Comparison of ENCODE assay signal across 31 cellular contexts in the genomic region with DNA sequence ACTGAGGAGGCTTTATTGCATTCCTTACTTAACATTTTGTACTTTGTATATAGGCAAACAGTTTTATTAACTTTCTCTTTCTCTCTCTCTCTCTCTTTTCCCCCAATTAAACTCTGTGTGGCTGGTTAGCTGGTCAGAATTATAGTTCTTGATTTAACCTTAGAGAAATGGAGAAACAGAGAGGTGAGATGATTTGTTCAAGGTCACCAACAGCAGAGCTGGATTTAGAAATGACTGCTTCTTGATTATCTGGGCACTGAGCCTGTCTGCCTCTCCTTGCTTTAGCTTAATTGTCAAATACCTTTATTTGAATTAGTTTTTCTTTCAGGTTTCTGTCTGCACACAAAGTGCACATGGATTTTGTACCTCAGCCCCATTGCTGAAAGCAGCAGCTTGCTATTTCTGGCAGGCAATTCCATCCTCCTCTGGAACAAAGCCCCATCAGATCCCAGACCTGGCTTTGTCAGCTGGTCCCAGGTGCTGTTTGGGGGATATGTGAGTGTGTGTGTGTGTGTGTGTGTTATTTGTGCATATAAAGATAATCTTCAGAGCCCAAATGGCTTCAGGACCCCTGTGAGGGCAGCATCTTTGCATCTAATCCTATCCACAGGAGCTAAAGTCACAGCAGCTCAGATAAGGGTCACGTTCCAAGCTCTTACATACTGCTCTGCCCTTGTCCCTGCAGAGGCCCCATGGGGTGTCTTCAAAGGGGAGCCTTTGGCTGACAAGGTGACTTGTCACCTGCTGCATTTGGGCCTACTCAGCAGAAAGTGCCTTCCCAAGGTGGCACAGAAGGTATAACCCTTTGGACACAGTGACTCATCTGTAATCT. TPM values are rescaled to one million over a fixed set of nuclear protein-coding genes. Genes with fewer than 3 reads are reported as not detected.
A peak's percentile ranks its signal among the peaks of the same experiment; 100 is the strongest.
DNase-seq lines count a peak whose midpoint lies in the region; ATAC-seq, FAIRE-seq and TF ChIP-seq lines count a peak whose summit lies in the region.
"Had no signal": no experiment of that assay in that cellular context is flagged by ENCODE, and none has a peak within 500 bp of the region (broad histone marks: within the 10 kb centered on the region; RNA-seq: fewer than 3 reads in every experiment).

No MANE protein-coding gene starts in this region.

- no peak overlapping the region for H3K9ac ChIP-seq in HepG2 (ENCODE audit: insufficient read depth, low read depth, low read length)

- H3K4me3 ChIP-seq in heart right ventricle, result no peak overlapping the region
- no peak overlapping the region for H3K4me3 ChIP-seq in SJCRH30
- no peak overlapping the region for H3K4me3 ChIP-seq in HepG2 (replicated peaks in 1 of 3; ENCODE audit: insufficient read depth in 1 of 3, low read depth in 2 of 3, low read length in 3 of 3)
- H3K4me3 ChIP-seq in A673 (ENCODE audit: low read depth, low read length, poor library complexity, severe bottlenecking), result no peak overlapping the region
- H3K4me3 ChIP-seq: skin epidermis, tibial artery had no signal

- H3K27me3 Mint-ChIP-seq in type B pancreatic cell (peaks cover 9% of the 10 kb centered on the region), WTC11 (ENCODE audit: low read depth) (no peaks in the 10 kb centered on the region; the same call in 1 of the 2 replicates)

- H3K9me3 ChIP-seq in heart right ventricle, result no peaks in the 10 kb centered on the region
- no peaks in the 10 kb centered on the region for H3K9me3 ChIP-seq in SJCRH30 (replicated peaks)
- no peaks in the 10 kb centered on the region for H3K9me3 ChIP-seq in HepG2 (ENCODE audit: low read length)
- no peaks in the 10 kb centered on the region for H3K9me3 ChIP-seq in A673 (ENCODE audit: low read depth, low read length, poor library complexity, severe bottlenecking)
- H3K9me3 ChIP-seq: tibial artery had no signal

- H3K27me3 ChIP-seq in heart right ventricle (peaks cover 0 to 11% (median 0%) of the 10 kb centered on the region in 7 donors), SJCRH30 (no peaks in the 10 kb centered on the region), HepG2 (ENCODE audit: control insufficient read depth in 1 of 2, insufficient read depth in 2 of 2, low read length in 2 of 2) (peaks cover 0 to 8% of the 10 kb centered on the region in 2 experiments; a peak in 2 of 5 replicates), A673 (replicated peaks; ENCODE audit: insufficient read depth, low read depth, low read length, poor library complexity) (peaks cover 66% of the 10 kb centered on the region)
- H3K27me3 ChIP-seq: tibial artery had no signal

- DNase-seq in heart right ventricle (no peak), Right ventricle myocardium inferior (ENCODE audit: missing footprints) (no peak), SJCRH30 (no peak), HepG2 (ENCODE audit: low spot score) (no peak), type B pancreatic cell (ENCODE audit: extremely low spot score, unreplicated experiment) (no peak), WTC11 (ENCODE audit: low spot score) (no peak), A673 (ENCODE audit: low spot score) (no peak)
- DNase-seq: activated naive CD4-positive, alpha-beta T cell treated with Interleukin-2 at 50 U/mL for 16 hours; activated T-cell treated with anti-CD3 and anti-CD28 coated beads, Interleukin-2, amount 50 U/mL, for 72 hours; brain microvascular endothelial cell; cortex of kidney; effector memory CD8-positive, alpha-beta T cell; foreskin fibroblast; GF-D8; H7; KBM-7; NCI-H1417; stimulated activated CD8-positive, alpha-beta memory T cell treated with anti-CD3 and anti-CD28 coated beads, Interleukin-4, amount 100 ng/mL, for 48 hours; stimulated activated naive CD8-positive, alpha-beta T cell treated with anti-CD3 and anti-CD28 coated beads, Interleukin-15, amount 100 ng/mL, for 72 hours; SW 1271; T-helper 9 cell; tibial artery had no signal

- CTCF ChIA-PET in HepG2 (lab: Yijun Ruan, JAX; ENCODE audit: low intra/inter-chr PET ratio, low total read pairs) (no interaction called here), WTC11 (lab: Charles Lee) (interaction anchor here (3.1 kb wide), 1 partner anchor 11 kb away, joined by 17 read pairs; no protein-coding TSS in a partner anchor), A673 (lab: Charles Lee) (no interaction called here)

- no peak overlapping the region for H2AFZ ChIP-seq in HepG2 (ENCODE audit: low read length)

- no peak for FAIRE-seq in HepG2 (lab: Jason Lieb, UNC)
- FAIRE-seq: GM19239 had no signal

- no peak for TF ChIP-seq RAD21 in HepG2 (CRISPR knock-in tag; IDR thresholded peaks at IDR 0.05)

- intact Hi-C loops in heart right ventricle (cut with DNase I), result loop anchor here in 3 of 10 donors (2.0 to 10.0 kb wide), 3 partner anchors 78 to 186 kb away; a partner anchor contains a TSS
- intact Hi-C loops in Right ventricle myocardium inferior (cut with DNase I), result no loop called here
- intact Hi-C loops in HepG2 (cut with micrococcal nuclease; ENCODE audit: unreplicated experiment), result no loop called here
- intact Hi-C loops in A673 (cut with micrococcal nuclease; ENCODE audit: unreplicated experiment), result no loop called here

- H3K4me1 ChIP-seq in heart right ventricle (peaks cover 0 to 65% (median 27%) of the 10 kb centered on the region in 9 donors), SJCRH30 (peaks cover 60% of the 10 kb centered on the region), HepG2 (ENCODE audit: insufficient read depth, low read length) (peaks cover 14% of the 10 kb centered on the region; the same call in 1 of the 2 replicates), A673 (ENCODE audit: insufficient read depth, low read length, poor library complexity, severe bottlenecking) (no peaks in the 10 kb centered on the region)

- H3K4me1 Mint-ChIP-seq in type B pancreatic cell (ENCODE audit: unreplicated experiment) (peaks cover 37% of the 10 kb centered on the region), WTC11 (peaks cover 13% of the 10 kb centered on the region)
- H3K4me1 Mint-ChIP-seq: memory B cell had no signal

- ATAC-seq in heart right ventricle (peak in 1 of 8 donors; percentile 9), Right ventricle myocardium inferior (no peak), HepG2 (no peak), GM21576 (IDR thresholded peaks at IDR 0.05; ENCODE audit: unreplicated experiment) (no peak), WTC11 (no peak)
- ATAC-seq: activated T-cell treated with anti-CD3 and anti-CD28 coated beads, Interleukin-2, amount 50 U/mL, for 72 hours; effector memory CD8-positive, alpha-beta T cell; esophagus mucosa; stimulated activated naive CD8-positive, alpha-beta T cell treated with anti-CD3 and anti-CD28 coated beads, Interleukin-15, amount 100 ng/mL, for 72 hours had no signal

- H3K36me3 Mint-ChIP-seq in type B pancreatic cell, result no peaks in the 10 kb centered on the region
- no peaks in the 10 kb centered on the region for H3K36me3 Mint-ChIP-seq in WTC11
- H3K36me3 Mint-ChIP-seq: memory B cell had no signal

- no peak overlapping the region for H3K27ac Mint-ChIP-seq in type B pancreatic cell
- H3K27ac Mint-ChIP-seq in WTC11, result no peak overlapping the region
- H3K27ac Mint-ChIP-seq: activated T-cell treated with anti-CD3 and anti-CD28 coated beads, Interleukin-2, amount 50 U/mL, for 72 hours; effector memory CD8-positive, alpha-beta T cell; memory B cell; stimulated activated naive CD8-positive, alpha-beta T cell treated with anti-CD3 and anti-CD28 coated beads, Interleukin-15, amount 100 ng/mL, for 72 hours had no signal

- H3K4me3 Mint-ChIP-seq in type B pancreatic cell, result peak overlapping the region; percentile 32
- H3K4me3 Mint-ChIP-seq in WTC11, result no peak overlapping the region
- H3K4me3 Mint-ChIP-seq: activated T-cell treated with anti-CD3 and anti-CD28 coated beads, Interleukin-2, amount 50 U/mL, for 72 hours; effector memory CD8-positive, alpha-beta T cell; memory B cell; stimulated activated naive CD8-positive, alpha-beta T cell treated with anti-CD3 and anti-CD28 coated beads, Interleukin-15, amount 100 ng/mL, for 72 hours had no signal

- WGBS in heart right ventricle, 2 donors, result 12 to 16% methylated on average over 1 of the region's 1 CpG
- no CpG with 5 or more reads among the region's 1 CpG for WGBS in HepG2 (ENCODE audit: low lambda C conversion rate)

- no TSS peak for BruUV-seq in HepG2 (replicated peaks; lab: Mats Ljungman, UMichigan)
- BruUV-seq in A673 (replicated peaks; lab: Mats Ljungman, UMichigan), result no TSS peak

- no peak for TF ChIP-seq POLR2A in HepG2 (IDR thresholded peaks at IDR 0.05; ENCODE audit: insufficient read depth in 1 of 2, low read depth in 2 of 2, low read length in 2 of 2)

- H3K27ac ChIP-seq in heart right ventricle (peak overlapping the region; percentile 26 to 86 (median 70)), SJCRH30 (peak overlapping the region; percentile 14; the same call in 1 of the 2 replicates), HepG2 (ENCODE audit: extremely low read length, insufficient read depth, low read length) (no peak overlapping the region), A673 (ENCODE audit: low read depth, low read length, poor library complexity, severe bottlenecking) (no peak overlapping the region)
- H3K27ac ChIP-seq: brain microvascular endothelial cell, skin epidermis had no signal

- H3K79me2 ChIP-seq in HepG2 (ENCODE audit: insufficient read depth, low read length), result no peaks in the 10 kb centered on the region

- no peaks in the 10 kb centered on the region for H3K36me3 ChIP-seq in heart right ventricle
- H3K36me3 ChIP-seq in SJCRH30, result no peaks in the 10 kb centered on the region
- H3K36me3 ChIP-seq in HepG2 (replicated peaks in 1 of 2; ENCODE audit: control insufficient read depth in 1 of 2, insufficient read depth in 2 of 2, low read length in 2 of 2), result no peaks in the 10 kb centered on the region
- H3K36me3 ChIP-seq in A673 (ENCODE audit: insufficient read depth, low read length, poor library complexity, severe bottlenecking), result no peaks in the 10 kb centered on the region
- H3K36me3 ChIP-seq: brain microvascular endothelial cell, tibial artery had no signal

- H4K20me1 ChIP-seq in HepG2 (ENCODE audit: insufficient read depth, low read length), result no peaks in the 10 kb centered on the region

- TF ChIP-seq CTCF in heart right ventricle (IDR thresholded peaks at IDR 0.05), result no peak
- TF ChIP-seq CTCF in HepG2 (CRISPR knock-in tag; IDR thresholded peaks at IDR 0.05), result no peak
- TF ChIP-seq CTCF in type B pancreatic cell (conservative IDR thresholded peaks at IDR 0.05), result no peak
- TF ChIP-seq CTCF in WTC11 (IDR thresholded peaks at IDR 0.05), result no peak
- TF ChIP-seq CTCF in A673 (conservative IDR thresholded peaks at IDR 0.05; ENCODE audit: low read depth, low read length), result no peak

- H3K9me3 Mint-ChIP-seq in type B pancreatic cell (no peaks in the 10 kb centered on the region), WTC11 (no peaks in the 10 kb centered on the region)
- H3K9me3 Mint-ChIP-seq: activated T-cell treated with anti-CD3 and anti-CD28 coated beads, Interleukin-2, amount 50 U/mL, for 72 hours; effector memory CD8-positive, alpha-beta T cell; memory B cell; stimulated activated naive CD8-positive, alpha-beta T cell treated with anti-CD3 and anti-CD28 coated beads, Interleukin-15, amount 100 ng/mL, for 72 hours had no signal

- POLR2A ChIA-PET in HepG2 (lab: Yijun Ruan, JAX) (no interaction called here), WTC11 (lab: Charles Lee) (no interaction called here), A673 (lab: Charles Lee; ENCODE audit: low non-redundant PET) (no interaction called here)

- in situ Hi-C loops in HepG2 (cut with HindIII; ENCODE audit: extremely low pct_ligation_motif_present, low pct_unique_long_range_greater_than_20kb), result no loop called here

- H3K4me2 ChIP-seq in HepG2 (ENCODE audit: low read depth, low read length), result no peak overlapping the region

- TF ChIP-seq EP300 in HepG2 (IDR thresholded peaks at IDR 0.05; ENCODE audit: low read depth in 2 of 2, low read length in 2 of 2), result no peak
- TF ChIP-seq EP300 in HepG2 (CRISPR knock-in tag; IDR thresholded peaks at IDR 0.05; ENCODE audit: borderline replicate concordance), result no peak

RNA-seq across cellular contexts. Expression of a gene that starts 35.5 kb away (rescaled TPM):
- total RNA-seq in heart right ventricle (under 1 TPM in 4 of 10 donors, not detected in 6; 0.07 to 0.13 (median 0.11) TPM), Right ventricle myocardium inferior (not detected), HepG2 (2016; rRNA removed; fragmentation: Illumina TruSeq; extraction: Trizol) (not detected in 2 replicates), type B pancreatic cell (ENCODE audit: low replicate concordance) (0.50 and 0.89 TPM in 2 replicates), WTC11 (2021) (0.14 to 0.22 TPM (median 0.21 TPM) in 3 replicates), A673 (2021) (not detected in 2 replicates)
- polyA plus RNA-seq in heart right ventricle (under 1 TPM in 1 of 2 donors, not detected in 1; 0.01 TPM), HepG2 (2011; rRNA removed) (not detected in 2 replicates)
- not detected in 2 replicates for total RNA-seq in SJCRH30 (2014; rRNA removed; shearing (Covaris generic))
- total RNA-seq in HepG2 (2016; cell fraction: cytosol; rRNA removed; fragmentation: Illumina TruSeq; extraction: Trizol; ENCODE audit: low read depth), result not detected in 2 replicates
- total RNA-seq in HepG2 (2016; cell fraction: insoluble cytoplasmic fraction; rRNA removed; fragmentation: Illumina TruSeq; extraction: Trizol), result not detected in 2 replicates
- not detected in 2 replicates for total RNA-seq in HepG2 (2016; cell fraction: membrane; rRNA removed; fragmentation: Illumina TruSeq; extraction: Trizol)
- not detected in 2 replicates for total RNA-seq in HepG2 (2016; cell fraction: nucleus; rRNA removed; fragmentation: Illumina TruSeq; extraction: Trizol)
- polyA plus RNA-seq in HepG2 (2011; cell fraction: cytosol; rRNA removed), result not detected in 2 replicates
- polyA plus RNA-seq in HepG2 (2011; cell fraction: nucleus; rRNA removed), result not detected in 2 replicates
- not detected in 2 replicates for polyA plus RNA-seq in HepG2 (2012)
- polyA plus RNA-seq in HepG2 (2016; cell fraction: cytosol; fragmentation: Illumina TruSeq; extraction: Trizol; ENCODE audit: low read depth), result not detected in 2 replicates
- not detected in 2 replicates for polyA plus RNA-seq in HepG2 (2016; cell fraction: insoluble cytoplasmic fraction; fragmentation: Illumina TruSeq; extraction: Trizol; ENCODE audit: low read depth)
- not detected in 2 replicates for polyA plus RNA-seq in HepG2 (2016; cell fraction: membrane; fragmentation: Illumina TruSeq; extraction: Trizol; ENCODE audit: low read depth)
- not detected in 2 replicates for polyA plus RNA-seq in HepG2 (2016; cell fraction: nucleus; fragmentation: Illumina TruSeq; extraction: Trizol; ENCODE audit: insufficient read depth, low read depth)
- not detected in 2 replicates for polyA minus RNA-seq in HepG2 (2011; rRNA and poly(A)+ RNA removed; ENCODE audit: low replicate concordance)
- not detected in 2 replicates for polyA minus RNA-seq in HepG2 (2011; cell fraction: cytosol; rRNA and poly(A)+ RNA removed)
- polyA minus RNA-seq in HepG2 (2011; cell fraction: nucleus; rRNA and poly(A)+ RNA removed), result not detected in 2 replicates
- total RNA-seq: activated T-cell treated with anti-CD3 and anti-CD28 coated beads, Interleukin-2, amount 50 U/mL, for 72 hours; esophagus mucosa; HT-29; MCF 10A; pulmonary artery endothelial cell had no signal
- polyA plus RNA-seq: BJ had no signal

Comparison
In these comparisons a context has a peak if more than half of its experiments do, and no peak if none do; other contexts are left out.
1. H3K27ac ChIP-seq: peak in heart right ventricle (10 of 10) and SJCRH30 (single experiment); none in HepG2 (single experiment) and A673 (single experiment).